In genomic region chr13:25167775-25168174, GRCh38 we compare ENCODE assay signal across 20 cellular contexts. TPM values are rescaled to one million over a fixed set of nuclear protein-coding genes. Genes with fewer than 3 reads are reported as not detected.
"Had no signal": no experiment of that assay in that cellular context is flagged by ENCODE, and none has a peak within 500 bp of the region (broad histone marks: within the 10 kb centered on the region; RNA-seq: fewer than 3 reads in every experiment).

No MANE protein-coding gene starts in this region.

- DNase-seq: activated CD4-positive, alpha-beta memory T cell treated with anti-CD3 and anti-CD28 coated beads, Interleukin-2, amount 10 ng/mL, durations not matched to agents 7 days and 5 days; activated CD4-positive, alpha-beta T cell treated with anti-CD3 and anti-CD28 coated beads for 4 hours; activated CD8-positive, alpha-beta memory T cell treated with anti-CD3 and anti-CD28 coated beads, Interleukin-2, amount 10 ng/mL, durations not matched to agents 7 days and 5 days; activated naive CD4-positive, alpha-beta T cell treated with Interleukin-2 at 50 U/mL for 16 hours; activated T-cell treated with anti-CD3 and anti-CD28 coated beads, Interleukin-2, amount 50 U/mL, for 1 hour; brain microvascular endothelial cell; cortex of kidney; effector CD4-positive, alpha-beta T cell; immature natural killer cell; stimulated activated CD4-positive, alpha-beta T cell treated with anti-CD3 and anti-CD28 coated beads, Interleukin-12 subunit alpha, Interleukin-12 subunit beta, amount 100 ng/mL, for 4 hours; stimulated activated CD4-positive, alpha-beta T cell treated with anti-CD3 and anti-CD28 coated beads, Interleukin-1b, Interleukin-23, amount 100 ng/mL, for 48 hours; stimulated activated CD8-positive, alpha-beta memory T cell treated with anti-CD3 and anti-CD28 coated beads, Interleukin-4, amount 100 ng/mL, for 48 hours; stimulated activated naive CD4-positive, alpha-beta T cell; T-helper 2 cell; tibial artery had no signal

- ATAC-seq: activated CD8-positive, alpha-beta memory T cell treated with anti-CD3 and anti-CD28 coated beads, Interleukin-2, amount 10 ng/mL, durations not matched to agents 7 days and 5 days; activated T-helper 17 cell treated with anti-CD3 and anti-CD28 coated beads, Interleukin-2, amount 50 U/mL, for 72 hours; esophagus mucosa had no signal

- H3K27ac ChIP-seq: brain microvascular endothelial cell, prostate gland, right atrium auricular region, tibial artery had no signal

RNA-seq across cellular contexts. Expression of gene AMER2, which starts 4.3 kb away (rescaled TPM):
- total RNA-seq: activated CD4-positive, alpha-beta memory T cell treated with anti-CD3 and anti-CD28 coated beads, Interleukin-2, amount 10 ng/mL, durations not matched to agents 7 days and 5 days; activated CD8-positive, alpha-beta memory T cell treated with anti-CD3 and anti-CD28 coated beads, Interleukin-2, amount 10 ng/mL, durations not matched to agents 7 days and 5 days; activated T-helper 17 cell treated with anti-CD3 and anti-CD28 coated beads, Interleukin-2, amount 50 U/mL, for 72 hours; esophagus mucosa; osteoblast; right atrium auricular region had no signal
- polyA plus RNA-seq: immature natural killer cell had no signal
